14 cellular contexts compared by ENCODE assay signal in genomic region chr2:43294973-43295603, GRCh38.
DNase-seq lines count a peak whose midpoint lies in the region; ATAC-seq and TF ChIP-seq lines count a peak whose summit lies in the region.
"Had no signal": no experiment of that assay in that cellular context is flagged by ENCODE, and none has a peak within 500 bp of the region (broad histone marks: within the 10 kb centered on the region; RNA-seq: fewer than 3 reads in every experiment).

No MANE protein-coding gene starts in this region.

- H3K4me1 ChIP-seq in left ventricle myocardium inferior (peaks cover 33% of the 10 kb centered on the region), tibial nerve (peaks cover 0 to 33% (median 4%) of the 10 kb centered on the region in 4 donors), mesendoderm (ENCODE audit: control insufficient read depth, low read depth, low read length) (no peaks in the 10 kb centered on the region)

- H3K4ac ChIP-seq in mesendoderm (ENCODE audit: low read depth, low read length) = no peak overlapping the region

- no peak overlapping the region for H2BK120ac ChIP-seq in mesendoderm (ENCODE audit: low read depth, low read length)

- H3K4me2 ChIP-seq in mesendoderm (ENCODE audit: low read length) = no peak overlapping the region

- H3K36me3 ChIP-seq in left ventricle myocardium inferior = peaks cover 13% of the 10 kb centered on the region
- H3K36me3 ChIP-seq in tibial nerve = peaks cover 0 to 18% (median 0%) of the 10 kb centered on the region in 3 donors
- no peaks in the 10 kb centered on the region for H3K36me3 ChIP-seq in mesendoderm (ENCODE audit: control insufficient read depth, insufficient read depth, low read length)

- H3K27ac ChIP-seq in left ventricle myocardium inferior (replicated peaks) (peak overlapping the region; percentile 50), tibial nerve (peak overlapping the region in 3 of 4 donors; percentile 71 to 93 (median 87)), mesendoderm (ENCODE audit: low read depth, low read length) (no peak overlapping the region)

- no peak overlapping the region for H2BK5ac ChIP-seq in mesendoderm (ENCODE audit: low read length)

- H3K18ac ChIP-seq in mesendoderm (ENCODE audit: low read length) = no peak overlapping the region

- TF ChIP-seq POLR2A in tibial nerve (IDR thresholded peaks at IDR 0.05) (no peak), GM18505 (IDR thresholded peaks at IDR 0.05; ENCODE audit: borderline replicate concordance, extremely low read depth, insufficient read depth, insufficient read length) (no peak)

- H3K27me3 ChIP-seq in left ventricle myocardium inferior (ENCODE audit: low read depth) (no peaks in the 10 kb centered on the region), tibial nerve (no peaks in the 10 kb centered on the region), mesendoderm (ENCODE audit: insufficient read depth, low read length, poor library complexity) (no peaks in the 10 kb centered on the region)

- H2BK15ac ChIP-seq in mesendoderm (replicated peaks; ENCODE audit: low read depth) = no peak overlapping the region

- H2AK5ac ChIP-seq in mesendoderm (ENCODE audit: low read length) = no peak overlapping the region

- TF ChIP-seq CTCF in left ventricle myocardium inferior (IDR thresholded peaks at IDR 0.05; ENCODE audit: borderline replicate concordance) = no peak
- TF ChIP-seq CTCF in foreskin fibroblast (IDR thresholded peaks at IDR 0.05; ENCODE audit: low read depth, low read length) = no peak
- no peak for TF ChIP-seq CTCF in tibial nerve (IDR thresholded peaks at IDR 0.05)

- DNase-seq in left ventricle myocardium inferior (no peak), Right ventricle myocardium superior (no peak), OCI-M1 (lab: John Stamatoyannopoulos, UW) (peak; percentile 23), foreskin fibroblast (peak; percentile 34 to 66), tibial nerve (ENCODE audit: low spot score in 2 of 2) (no peak), MV-4-11 (lab: John Stamatoyannopoulos, UW) (no peak), mesendoderm (no peak)
- DNase-seq: activated B cell treated with CpG ODN at 0.5 μM for 24 hours; midbrain; NCI-H1105; occipital lobe; stimulated activated CD4-positive, alpha-beta T cell treated with anti-CD3 and anti-CD28 coated beads, Interleukin-12 subunit alpha, Interleukin-12 subunit beta, amount 100 ng/mL, for 4 hours; SW 1271 had no signal

- TF ChIP-seq EP300 in tibial nerve (IDR thresholded peaks at IDR 0.05) = no peak

- no peak overlapping the region for H4K5ac ChIP-seq in mesendoderm (ENCODE audit: low read length)

- no peaks in the 10 kb centered on the region for H3K79me2 ChIP-seq in mesendoderm (ENCODE audit: control insufficient read depth, insufficient read depth, low read length)

- H3K23ac ChIP-seq in mesendoderm (ENCODE audit: low read length) = no peak overlapping the region

- intact Hi-C loops in left ventricle myocardium inferior (cut with micrococcal nuclease) (no loop called here), Right ventricle myocardium superior (cut with DNase I) (no loop called here)

- no peak overlapping the region for H3K56ac ChIP-seq in mesendoderm (ENCODE audit: low read length)

- H3K9ac ChIP-seq in mesendoderm (ENCODE audit: low read length) = no peak overlapping the region

- ATAC-seq in Right ventricle myocardium superior (ENCODE audit: poor library complexity) (no peak), GM18505 (IDR thresholded peaks at IDR 0.05; ENCODE audit: unreplicated experiment) (no peak)

- H3K79me1 ChIP-seq in mesendoderm (ENCODE audit: low read length) = no peaks in the 10 kb centered on the region

- no peak overlapping the region for H4K8ac ChIP-seq in mesendoderm (ENCODE audit: low read depth, low read length)

- H3K4me3 ChIP-seq in left ventricle myocardium inferior (no peak overlapping the region), foreskin fibroblast (ENCODE audit: low read depth in 1 of 2, low read length in 2 of 2) (no peak overlapping the region), tibial nerve (no peak overlapping the region), mesendoderm (ENCODE audit: low read length) (no peak overlapping the region)

- H3K9me3 ChIP-seq in left ventricle myocardium inferior (replicated peaks) (no peaks in the 10 kb centered on the region), tibial nerve (no peaks in the 10 kb centered on the region)

- WGBS in tibial nerve, 2 donors = 90% methylated on average over 5 of the region's 5 CpGs
- WGBS in mesendoderm (ENCODE audit: extremely low coverage, insufficient coverage, low lambda C conversion rate) = no CpG with 5 or more reads among the region's 5 CpGs

Comparison
In these comparisons a context has a peak if more than half of its experiments do, and no peak if none do; other contexts are left out.
1. DNase-seq: peak in OCI-M1 (single experiment) and foreskin fibroblast (2 of 2); none in left ventricle myocardium inferior (single experiment), Right ventricle myocardium superior (single experiment), tibial nerve (0 of 2), MV-4-11 (single experiment) and mesendoderm (single experiment).